22 cellular contexts compared by ENCODE assay signal in the genomic region with DNA sequence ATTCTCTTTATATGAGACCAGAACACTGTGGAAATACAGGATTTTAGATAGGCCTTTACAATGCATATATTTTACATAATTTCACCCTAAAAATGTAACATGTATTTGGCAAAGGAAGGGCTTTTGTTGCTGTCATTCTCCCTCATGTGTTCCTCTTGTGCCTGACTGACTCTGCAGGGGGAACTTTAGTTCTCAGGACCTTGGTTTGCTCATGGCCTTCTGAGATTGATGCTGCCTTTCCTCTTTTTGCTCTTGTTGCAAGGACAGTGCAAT.
"Had no signal": no experiment of that assay in that cellular context is flagged by ENCODE, and none has a peak within 500 bp of the region (broad histone marks: within the 10 kb centered on the region; RNA-seq: fewer than 3 reads in every experiment).

No MANE protein-coding gene starts in this region.

- H3K4me1 ChIP-seq: foreskin keratinocyte, right lobe of liver, uterus had no signal

- H3K27ac ChIP-seq: foreskin keratinocyte, neutrophil, pancreas, right lobe of liver, tibial artery, uterus had no signal

- H3K27me3 ChIP-seq: foreskin keratinocyte, neutrophil, pancreas, right lobe of liver, tibial artery, uterus had no signal

- H3K9me3 ChIP-seq: neutrophil, pancreas, right lobe of liver, tibial artery, uterus had no signal

- H3K36me3 ChIP-seq: neutrophil, pancreas, right lobe of liver, tibial artery, uterus had no signal

- H3K9me3 Mint-ChIP-seq: activated B cell treated with CpG ODN at 0.5 μM for 24 hours; activated CD4-positive, alpha-beta memory T cell treated with anti-CD3 and anti-CD28 coated beads, Interleukin-2, amount 10 ng/mL, durations not matched to agents 7 days and 5 days; activated naive CD4-positive, alpha-beta T cell treated with anti-CD3 and anti-CD28 coated beads for 36 hours; activated T-helper 17 cell treated with anti-CD3 and anti-CD28 coated beads, Interleukin-2, amount 50 U/mL, for 72 hours; dendritic cell treated with granulocyte-macrophage colony-stimulating factor and Interleukin-4, amounts not matched to agents 40 ng/mL and 50 ng/mL, for 4 days; stimulated activated naive B cell treated with anti-CD40 and anti-IgM and Interleukin-4, amounts not matched to agents 10 μg/mL and 1 μg/mL and 100 μg/mL, for 72 hours had no signal

- H3K4me1 Mint-ChIP-seq: activated B cell treated with CpG ODN at 0.5 μM for 24 hours; activated CD4-positive, alpha-beta memory T cell treated with anti-CD3 and anti-CD28 coated beads, Interleukin-2, amount 10 ng/mL, durations not matched to agents 7 days and 5 days; activated CD8-positive, alpha-beta memory T cell treated with anti-CD3 and anti-CD28 coated beads, Interleukin-2, amount 10 ng/mL, durations not matched to agents 7 days and 5 days; activated T-helper 17 cell treated with anti-CD3 and anti-CD28 coated beads, Interleukin-2, amount 50 U/mL, for 72 hours; T-cell had no signal

- H3K36me3 Mint-ChIP-seq: activated CD8-positive, alpha-beta memory T cell treated with anti-CD3 and anti-CD28 coated beads, Interleukin-2, amount 10 ng/mL, durations not matched to agents 7 days and 5 days; naive thymus-derived CD4-positive, alpha-beta T cell; T-cell had no signal

- DNase-seq: activated B cell treated with CpG ODN at 0.5 μM for 24 hours; activated CD4-positive, alpha-beta memory T cell treated with anti-CD3 and anti-CD28 coated beads, Interleukin-2, amount 10 ng/mL, durations not matched to agents 7 days and 5 days; activated CD4-positive, alpha-beta T cell treated with anti-CD3 and anti-CD28 coated beads for 4 hours; activated CD8-positive, alpha-beta memory T cell treated with anti-CD3 and anti-CD28 coated beads, Interleukin-2, amount 10 ng/mL, durations not matched to agents 7 days and 5 days; activated naive CD4-positive, alpha-beta T cell treated with anti-CD3 and anti-CD28 coated beads for 36 hours; aorta; cerebellar nuclear complex; effector memory CD4-positive, alpha-beta T cell; glutamatergic neuron; mammary epithelial cell; naive thymus-derived CD4-positive, alpha-beta T cell; pancreas; right lobe of liver; stimulated activated naive B cell treated with anti-CD40 and anti-IgM and Interleukin-4, amounts not matched to agents 10 μg/mL and 1 μg/mL and 100 μg/mL, for 72 hours; T-cell; tibial artery; uterus had no signal

- H3K27me3 Mint-ChIP-seq: activated B cell treated with CpG ODN at 0.5 μM for 24 hours; activated CD4-positive, alpha-beta memory T cell treated with anti-CD3 and anti-CD28 coated beads, Interleukin-2, amount 10 ng/mL, durations not matched to agents 7 days and 5 days; activated CD8-positive, alpha-beta memory T cell treated with anti-CD3 and anti-CD28 coated beads, Interleukin-2, amount 10 ng/mL, durations not matched to agents 7 days and 5 days; activated T-helper 17 cell treated with anti-CD3 and anti-CD28 coated beads, Interleukin-2, amount 50 U/mL, for 72 hours; dendritic cell treated with granulocyte-macrophage colony-stimulating factor and Interleukin-4, amounts not matched to agents 40 ng/mL and 50 ng/mL, for 4 days; stimulated activated naive B cell treated with anti-CD40 and anti-IgM and Interleukin-4, amounts not matched to agents 10 μg/mL and 1 μg/mL and 100 μg/mL, for 72 hours had no signal

- H3K4me3 Mint-ChIP-seq: activated B cell treated with CpG ODN at 0.5 μM for 24 hours; activated CD4-positive, alpha-beta memory T cell treated with anti-CD3 and anti-CD28 coated beads, Interleukin-2, amount 10 ng/mL, durations not matched to agents 7 days and 5 days; activated CD8-positive, alpha-beta memory T cell treated with anti-CD3 and anti-CD28 coated beads, Interleukin-2, amount 10 ng/mL, durations not matched to agents 7 days and 5 days; activated naive CD4-positive, alpha-beta T cell treated with anti-CD3 and anti-CD28 coated beads for 36 hours; activated T-helper 17 cell treated with anti-CD3 and anti-CD28 coated beads, Interleukin-2, amount 50 U/mL, for 72 hours; dendritic cell treated with granulocyte-macrophage colony-stimulating factor and Interleukin-4, amounts not matched to agents 40 ng/mL and 50 ng/mL, for 4 days; naive thymus-derived CD4-positive, alpha-beta T cell; stimulated activated naive B cell treated with anti-CD40 and anti-IgM and Interleukin-4, amounts not matched to agents 10 μg/mL and 1 μg/mL and 100 μg/mL, for 72 hours; T-cell had no signal

- H3K4me3 ChIP-seq: pancreas, right lobe of liver, SK-N-MC, tibial artery, uterus had no signal

- H3K27ac Mint-ChIP-seq: activated B cell treated with CpG ODN at 0.5 μM for 24 hours; activated CD4-positive, alpha-beta memory T cell treated with anti-CD3 and anti-CD28 coated beads, Interleukin-2, amount 10 ng/mL, durations not matched to agents 7 days and 5 days; activated CD8-positive, alpha-beta memory T cell treated with anti-CD3 and anti-CD28 coated beads, Interleukin-2, amount 10 ng/mL, durations not matched to agents 7 days and 5 days; activated naive CD4-positive, alpha-beta T cell treated with anti-CD3 and anti-CD28 coated beads for 36 hours; activated T-helper 17 cell treated with anti-CD3 and anti-CD28 coated beads, Interleukin-2, amount 50 U/mL, for 72 hours; dendritic cell treated with granulocyte-macrophage colony-stimulating factor and Interleukin-4, amounts not matched to agents 40 ng/mL and 50 ng/mL, for 4 days; naive thymus-derived CD4-positive, alpha-beta T cell; stimulated activated naive B cell treated with anti-CD40 and anti-IgM and Interleukin-4, amounts not matched to agents 10 μg/mL and 1 μg/mL and 100 μg/mL, for 72 hours; T-cell had no signal
